In the genomic region with DNA sequence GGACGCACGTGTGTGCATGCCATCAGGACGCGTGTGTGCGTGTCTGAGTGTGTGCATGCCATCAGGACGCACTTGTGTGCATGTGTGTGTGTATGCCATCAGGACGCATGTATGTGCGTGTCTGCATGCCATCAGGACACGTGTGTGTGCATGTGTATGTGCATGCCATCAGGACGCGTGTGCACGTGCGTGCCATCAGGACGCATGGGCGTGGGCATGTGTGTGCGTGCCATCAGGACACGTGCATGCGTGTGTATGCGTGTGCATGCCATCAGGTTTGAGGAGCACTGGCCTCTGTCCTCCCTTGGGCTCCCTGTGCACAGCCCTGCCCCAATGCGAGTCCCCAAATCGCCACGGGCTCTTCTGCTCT, we compare ENCODE assay signal across 1 cellular context.
TF ChIP-seq lines count a peak whose summit lies in the region.

No MANE protein-coding gene starts in this region.

TF ChIP-seq in HepG2, 621 proteins besides CTCF, POLR2A, EP300 and RAD21:
- TF ChIP-seq RBFOX2 (IDR thresholded peaks at IDR 0.05; ENCODE audit: low read depth, low read length) (peak; percentile 54), ZBTB21 (CRISPR knock-in tag; IDR thresholded peaks at IDR 0.05) (no peak), HNRNPL (IDR thresholded peaks at IDR 0.05; ENCODE audit: low read depth, low read length) (peak; percentile 33; the same call in 1 of the 2 replicates), AGO2 (optimal IDR thresholded peaks at IDR 0.05; ENCODE audit: low read depth, low read length) (peak; percentile 79), ZNF33A (CRISPR knock-in tag; IDR thresholded peaks at IDR 0.05; ENCODE audit: borderline replicate concordance) (no peak), SETDB1 (CRISPR knock-in tag; IDR thresholded peaks at IDR 0.05; ENCODE audit: borderline replicate concordance) (no peak), HNRNPLL (IDR thresholded peaks at IDR 0.05; ENCODE audit: low read depth, low read length, poor library complexity, severe bottlenecking) (peak; percentile 21), ZNF782 (CRISPR knock-in tag; IDR thresholded peaks at IDR 0.05; ENCODE audit: borderline replicate concordance) (0 out of 2 replicates have a peak, but pooled peaks have one; percentile 28), ZNF7 (CRISPR knock-in tag; IDR thresholded peaks at IDR 0.05) (no peak)
- TF ChIP-seq, protein P1, sequence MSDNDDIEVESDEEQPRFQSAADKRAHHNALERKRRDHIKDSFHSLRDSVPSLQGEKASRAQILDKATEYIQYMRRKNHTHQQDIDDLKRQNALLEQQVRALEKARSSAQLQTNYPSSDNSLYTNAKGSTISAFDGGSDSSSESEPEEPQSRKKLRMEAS (IDR thresholded peaks at IDR 0.05), result no peak
